In genomic region chr9:34637356-34638137, GRCh38 we compare ENCODE assay signal across 1 cellular context.
A peak's percentile ranks its signal among the peaks of the same experiment; 100 is the strongest.
TF ChIP-seq lines count a peak whose summit lies in the region.

Gene SIGMAR1 (minus strand): TSS chr9:34637787. CDS start chr9:34637697, 90 bp downstream.

TF ChIP-seq in K562, 482 proteins besides CTCF, POLR2A, EP300 and RAD21 (continued from another document and continues in another):
- TF ChIP-seq, protein P1, sequence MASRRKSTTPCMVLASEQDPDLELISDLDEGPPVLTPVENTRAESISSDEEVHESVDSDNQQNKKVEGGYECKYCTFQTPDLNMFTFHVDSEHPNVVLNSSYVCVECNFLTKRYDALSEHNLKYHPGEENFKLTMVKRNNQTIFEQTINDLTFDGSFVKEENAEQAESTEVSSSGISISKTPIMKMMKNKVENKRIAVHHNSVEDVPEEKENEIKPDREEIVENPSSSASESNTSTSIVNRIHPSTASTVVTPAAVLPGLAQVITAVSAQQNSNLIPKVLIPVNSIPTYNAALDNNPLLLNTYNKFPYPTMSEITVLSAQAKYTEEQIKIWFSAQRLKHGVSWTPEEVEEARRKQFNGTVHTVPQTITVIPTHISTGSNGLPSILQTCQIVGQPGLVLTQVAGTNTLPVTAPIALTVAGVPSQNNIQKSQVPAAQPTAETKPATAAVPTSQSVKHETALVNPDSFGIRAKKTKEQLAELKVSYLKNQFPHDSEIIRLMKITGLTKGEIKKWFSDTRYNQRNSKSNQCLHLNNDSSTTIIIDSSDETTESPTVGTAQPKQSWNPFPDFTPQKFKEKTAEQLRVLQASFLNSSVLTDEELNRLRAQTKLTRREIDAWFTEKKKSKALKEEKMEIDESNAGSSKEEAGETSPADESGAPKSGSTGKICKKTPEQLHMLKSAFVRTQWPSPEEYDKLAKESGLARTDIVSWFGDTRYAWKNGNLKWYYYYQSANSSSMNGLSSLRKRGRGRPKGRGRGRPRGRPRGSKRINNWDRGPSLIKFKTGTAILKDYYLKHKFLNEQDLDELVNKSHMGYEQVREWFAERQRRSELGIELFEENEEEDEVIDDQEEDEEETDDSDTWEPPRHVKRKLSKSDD (conservative IDR thresholded peaks at IDR 0.05; ENCODE audit: low read length), result no peak
- TF ChIP-seq NFATC3 (IDR thresholded peaks at IDR 0.05) (peak; percentile 89), TCF3 (CRISPR knock-in tag; IDR thresholded peaks at IDR 0.05) (no peak), SNIP1 (IDR thresholded peaks at IDR 0.05; ENCODE audit: low read depth) (peak; percentile 23; the same call in 1 of the 2 replicates), RBFOX2 (IDR thresholded peaks at IDR 0.05; ENCODE audit: low read depth, low read length) (peak; percentile 82), NELFE (IDR thresholded peaks at IDR 0.05; ENCODE audit: insufficient read depth, insufficient read length) (no peak), MEF2A (IDR thresholded peaks at IDR 0.05; ENCODE audit: control insufficient read depth, low read depth, low read length) (no peak), GATAD2B (IDR thresholded peaks at IDR 0.05; ENCODE audit: borderline replicate concordance) (no peak), PTRF (tag; IDR thresholded peaks at IDR 0.05) (no peak), EGR1 (conservative IDR thresholded peaks at IDR 0.05) (peak; percentile 31; the same call in 1 of the 2 replicates), RBM25 (IDR thresholded peaks at IDR 0.05; ENCODE audit: low read depth, low read length, severe bottlenecking) (peak; percentile 82), ZFX (CRISPR knock-in tag; IDR thresholded peaks at IDR 0.05) (peak; percentile 51), TRIM25 (IDR thresholded peaks at IDR 0.05; ENCODE audit: borderline replicate concordance) (no peak), GABPA (tag; conservative IDR thresholded peaks at IDR 0.05; ENCODE audit: low read depth) (peak; percentile 62), SMAD1 (IDR thresholded peaks at IDR 0.05; ENCODE audit: low read depth, low read length, partially characterized antibody) (no peak), SRSF1 (IDR thresholded peaks at IDR 0.05; ENCODE audit: low read depth, low read length) (no peak), CLOCK (CRISPR knock-in tag; IDR thresholded peaks at IDR 0.05; ENCODE audit: borderline replicate concordance) (no peak), FOXK2 (conservative IDR thresholded peaks at IDR 0.05 in 1 of 2, IDR thresholded peaks at IDR 0.05 in 1 of 2; ENCODE audit: low read depth in 2 of 2) (peak in 1 of 2 experiments; percentile 94; a peak in 2 of 4 replicates), OTX1 (CRISPR knock-in tag; IDR thresholded peaks at IDR 0.05) (no peak), SREBF1 (IDR thresholded peaks at IDR 0.05; ENCODE audit: borderline replicate concordance, low read depth, low read length) (0 out of 2 replicates have a peak, but pooled peaks have one; percentile 16), HNRNPL (IDR thresholded peaks at IDR 0.05; ENCODE audit: low read depth, low read length) (peak; percentile 93), IRF1 (CRISPR knock-in tag; IDR thresholded peaks at IDR 0.05; ENCODE audit: borderline replicate concordance) (no peak), ZBTB1 (CRISPR knock-in tag; IDR thresholded peaks at IDR 0.05; ENCODE audit: borderline replicate concordance, low read depth) (0 out of 2 replicates have a peak, but pooled peaks have one; percentile 40), ZNF175 (CRISPR knock-in tag; IDR thresholded peaks at IDR 0.05; ENCODE audit: low read depth) (no peak), NFYB (IDR thresholded peaks at IDR 0.05; ENCODE audit: extremely low read depth, insufficient read length) (peak; percentile 60), NR3C1 (CRISPR knock-in tag; IDR thresholded peaks at IDR 0.05) (0 out of 2 replicates have a peak, but pooled peaks have one; percentile 59), PHB2 (IDR thresholded peaks at IDR 0.05; ENCODE audit: low read depth) (no peak), USF1 (CRISPR knock-in tag; IDR thresholded peaks at IDR 0.05) (peak; percentile 42; the same call in 1 of the 2 replicates), HMG20B (CRISPR knock-in tag; IDR thresholded peaks at IDR 0.05) (no peak), HINFP (tag; conservative IDR thresholded peaks at IDR 0.05; ENCODE audit: low read depth) (no peak), DNMT1 (IDR thresholded peaks at IDR 0.05) (no peak), JUND (IDR thresholded peaks at IDR 0.05; ENCODE audit: borderline replicate concordance, low read depth, low read length) (peak; percentile 73), JUND (tag; IDR thresholded peaks at IDR 0.05; ENCODE audit: borderline replicate concordance, low read depth, low read length) (no peak), BRF1 (IDR thresholded peaks at IDR 0.05; ENCODE audit: borderline replicate concordance, extremely low read depth, insufficient read length) (no peak), L3MBTL2 (IDR thresholded peaks at IDR 0.05) (peak; percentile 85), SMARCA5 (IDR thresholded peaks at IDR 0.05) (no peak), XRCC3 (IDR thresholded peaks at IDR 0.05) (no peak), TBP (optimal IDR thresholded peaks at IDR 0.05; ENCODE audit: low read depth, low read length) (peak; percentile 37), GTF2F1 (IDR thresholded peaks at IDR 0.05; ENCODE audit: low read depth, low read length) (no peak), SFPQ (IDR thresholded peaks at IDR 0.05; ENCODE audit: low read depth, low read length) (no peak), ETV1 (tag; conservative IDR thresholded peaks at IDR 0.05; ENCODE audit: low read depth) (no peak), MNT (conservative IDR thresholded peaks at IDR 0.05) (0 out of 4 replicates have a peak, but pooled peaks of 1 of the 2 experiments have one; percentile 12)
- TF ChIP-seq, protein P2, sequence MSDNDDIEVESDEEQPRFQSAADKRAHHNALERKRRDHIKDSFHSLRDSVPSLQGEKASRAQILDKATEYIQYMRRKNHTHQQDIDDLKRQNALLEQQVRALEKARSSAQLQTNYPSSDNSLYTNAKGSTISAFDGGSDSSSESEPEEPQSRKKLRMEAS (CRISPR knock-in tag; IDR thresholded peaks at IDR 0.05), result 0 out of 2 replicates have a peak, but pooled peaks have one; percentile 75
- TF ChIP-seq, protein P3, sequence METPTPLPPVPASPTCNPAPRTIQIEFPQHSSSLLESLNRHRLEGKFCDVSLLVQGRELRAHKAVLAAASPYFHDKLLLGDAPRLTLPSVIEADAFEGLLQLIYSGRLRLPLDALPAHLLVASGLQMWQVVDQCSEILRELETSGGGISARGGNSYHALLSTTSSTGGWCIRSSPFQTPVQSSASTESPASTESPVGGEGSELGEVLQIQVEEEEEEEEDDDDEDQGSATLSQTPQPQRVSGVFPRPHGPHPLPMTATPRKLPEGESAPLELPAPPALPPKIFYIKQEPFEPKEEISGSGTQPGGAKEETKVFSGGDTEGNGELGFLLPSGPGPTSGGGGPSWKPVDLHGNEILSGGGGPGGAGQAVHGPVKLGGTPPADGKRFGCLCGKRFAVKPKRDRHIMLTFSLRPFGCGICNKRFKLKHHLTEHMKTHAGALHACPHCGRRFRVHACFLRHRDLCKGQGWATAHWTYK (CRISPR knock-in tag; IDR thresholded peaks at IDR 0.05), result no peak
- TF ChIP-seq, protein P4, sequence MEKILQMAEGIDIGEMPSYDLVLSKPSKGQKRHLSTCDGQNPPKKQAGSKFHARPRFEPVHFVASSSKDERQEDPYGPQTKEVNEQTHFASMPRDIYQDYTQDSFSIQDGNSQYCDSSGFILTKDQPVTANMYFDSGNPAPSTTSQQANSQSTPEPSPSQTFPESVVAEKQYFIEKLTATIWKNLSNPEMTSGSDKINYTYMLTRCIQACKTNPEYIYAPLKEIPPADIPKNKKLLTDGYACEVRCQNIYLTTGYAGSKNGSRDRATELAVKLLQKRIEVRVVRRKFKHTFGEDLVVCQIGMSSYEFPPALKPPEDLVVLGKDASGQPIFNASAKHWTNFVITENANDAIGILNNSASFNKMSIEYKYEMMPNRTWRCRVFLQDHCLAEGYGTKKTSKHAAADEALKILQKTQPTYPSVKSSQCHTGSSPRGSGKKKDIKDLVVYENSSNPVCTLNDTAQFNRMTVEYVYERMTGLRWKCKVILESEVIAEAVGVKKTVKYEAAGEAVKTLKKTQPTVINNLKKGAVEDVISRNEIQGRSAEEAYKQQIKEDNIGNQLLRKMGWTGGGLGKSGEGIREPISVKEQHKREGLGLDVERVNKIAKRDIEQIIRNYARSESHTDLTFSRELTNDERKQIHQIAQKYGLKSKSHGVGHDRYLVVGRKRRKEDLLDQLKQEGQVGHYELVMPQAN (IDR thresholded peaks at IDR 0.05; ENCODE audit: borderline replicate concordance), result no peak
